Comparison of ENCODE assay signal across 36 cellular contexts in genomic region chr4:101706535-101707057, GRCh38.
"Had no signal": no experiment of that assay in that cellular context is flagged by ENCODE, and none has a peak within 500 bp of the region (broad histone marks: within the 10 kb centered on the region; RNA-seq: fewer than 3 reads in every experiment).

No MANE protein-coding gene starts in this region.

- H3K36me3 ChIP-seq: MG63 had no signal

- DNase-seq: Karpas-422, Kasumi-1, MG63, MM.1S, MV-4-11, NCI-H1048, NCI-H1092, NCI-H1092 treated with DMSO at 0.1 percent for 48 hours, NCI-H1105, NCI-H1105 treated with DMSO at 0.1 percent for 48 hours, NCI-H1417, NCI-H1417 treated with DMSO at 0.1 percent for 48 hours, NCI-H1436, NCI-H1436 treated with DMSO at 0.1 percent for 48 hours, NCI-H146, NCI-H1694, NCI-H1694 treated with DMSO at 0.1 percent for 48 hours, NCI-H187, NCI-H187 treated with DMSO at 0.1 percent for 48 hours, NCI-H1930, NCI-H2029, NCI-H2029 treated with DMSO at 0.1 percent for 48 hours, NCI-H2081, NCI-H2081 treated with DMSO at 0.1 percent for 48 hours, NCI-H2107, NCI-H2171, NCI-H2171 treated with DMSO at 0.1 percent for 48 hours, NCI-H2227 treated with DMSO at 0.1 percent for 48 hours, NCI-H226, NCI-H345, NCI-H446, NCI-H446 treated with DMSO at 0.1 percent for 48 hours, NCI-H510A, NCI-H510A treated with DMSO at 0.1 percent for 48 hours, NCI-H524, NCI-H526 had no signal

- H3K27me3 ChIP-seq: MG63 had no signal

- H3K9me3 ChIP-seq: MG63 had no signal

- H3K4me3 ChIP-seq: MG63 had no signal
